Comparison of ENCODE assay signal across 1 cellular context in the genomic region with DNA sequence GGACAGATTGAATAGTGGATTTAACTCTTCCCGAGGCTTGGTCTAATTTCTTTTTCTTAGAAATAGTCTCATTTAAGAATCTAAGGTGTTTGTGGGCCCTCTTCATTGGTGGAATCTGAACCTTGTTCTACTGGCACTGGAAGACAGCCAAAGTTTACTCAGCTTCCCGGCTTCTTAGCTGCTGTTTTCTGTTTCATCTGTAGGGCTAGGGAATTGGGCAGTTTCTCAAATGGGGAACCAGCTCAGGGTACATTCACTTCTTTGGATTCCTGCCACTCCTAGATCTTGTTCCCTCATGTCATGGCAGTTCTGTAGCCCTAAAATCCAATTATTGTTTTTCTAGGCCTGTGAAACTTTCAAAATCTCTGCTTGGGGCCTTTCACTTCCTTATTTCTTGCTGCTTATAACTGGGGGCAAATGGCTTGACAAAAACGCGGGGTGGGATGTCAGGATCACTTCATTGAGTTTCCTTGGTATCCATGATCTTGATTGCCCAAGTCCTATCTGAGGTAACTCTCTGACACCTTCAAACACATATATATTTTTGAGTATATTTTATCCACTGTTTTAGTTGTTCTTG.
TF ChIP-seq lines count a peak whose summit lies in the region.

No MANE protein-coding gene starts in this region.

TF ChIP-seq in GM23338, 12 proteins besides CTCF, POLR2A, EP300 and RAD21:
- no peak for TF ChIP-seq STAT1 (IDR thresholded peaks at IDR 0.05; ENCODE audit: unreplicated experiment)
- no peak for TF ChIP-seq ZNF114 (CRISPR knock-in tag; IDR thresholded peaks at IDR 0.05)
- TF ChIP-seq EZH2 (IDR thresholded peaks at IDR 0.05; ENCODE audit: low read depth, unreplicated experiment) = no peak
- TF ChIP-seq, protein P1, sequence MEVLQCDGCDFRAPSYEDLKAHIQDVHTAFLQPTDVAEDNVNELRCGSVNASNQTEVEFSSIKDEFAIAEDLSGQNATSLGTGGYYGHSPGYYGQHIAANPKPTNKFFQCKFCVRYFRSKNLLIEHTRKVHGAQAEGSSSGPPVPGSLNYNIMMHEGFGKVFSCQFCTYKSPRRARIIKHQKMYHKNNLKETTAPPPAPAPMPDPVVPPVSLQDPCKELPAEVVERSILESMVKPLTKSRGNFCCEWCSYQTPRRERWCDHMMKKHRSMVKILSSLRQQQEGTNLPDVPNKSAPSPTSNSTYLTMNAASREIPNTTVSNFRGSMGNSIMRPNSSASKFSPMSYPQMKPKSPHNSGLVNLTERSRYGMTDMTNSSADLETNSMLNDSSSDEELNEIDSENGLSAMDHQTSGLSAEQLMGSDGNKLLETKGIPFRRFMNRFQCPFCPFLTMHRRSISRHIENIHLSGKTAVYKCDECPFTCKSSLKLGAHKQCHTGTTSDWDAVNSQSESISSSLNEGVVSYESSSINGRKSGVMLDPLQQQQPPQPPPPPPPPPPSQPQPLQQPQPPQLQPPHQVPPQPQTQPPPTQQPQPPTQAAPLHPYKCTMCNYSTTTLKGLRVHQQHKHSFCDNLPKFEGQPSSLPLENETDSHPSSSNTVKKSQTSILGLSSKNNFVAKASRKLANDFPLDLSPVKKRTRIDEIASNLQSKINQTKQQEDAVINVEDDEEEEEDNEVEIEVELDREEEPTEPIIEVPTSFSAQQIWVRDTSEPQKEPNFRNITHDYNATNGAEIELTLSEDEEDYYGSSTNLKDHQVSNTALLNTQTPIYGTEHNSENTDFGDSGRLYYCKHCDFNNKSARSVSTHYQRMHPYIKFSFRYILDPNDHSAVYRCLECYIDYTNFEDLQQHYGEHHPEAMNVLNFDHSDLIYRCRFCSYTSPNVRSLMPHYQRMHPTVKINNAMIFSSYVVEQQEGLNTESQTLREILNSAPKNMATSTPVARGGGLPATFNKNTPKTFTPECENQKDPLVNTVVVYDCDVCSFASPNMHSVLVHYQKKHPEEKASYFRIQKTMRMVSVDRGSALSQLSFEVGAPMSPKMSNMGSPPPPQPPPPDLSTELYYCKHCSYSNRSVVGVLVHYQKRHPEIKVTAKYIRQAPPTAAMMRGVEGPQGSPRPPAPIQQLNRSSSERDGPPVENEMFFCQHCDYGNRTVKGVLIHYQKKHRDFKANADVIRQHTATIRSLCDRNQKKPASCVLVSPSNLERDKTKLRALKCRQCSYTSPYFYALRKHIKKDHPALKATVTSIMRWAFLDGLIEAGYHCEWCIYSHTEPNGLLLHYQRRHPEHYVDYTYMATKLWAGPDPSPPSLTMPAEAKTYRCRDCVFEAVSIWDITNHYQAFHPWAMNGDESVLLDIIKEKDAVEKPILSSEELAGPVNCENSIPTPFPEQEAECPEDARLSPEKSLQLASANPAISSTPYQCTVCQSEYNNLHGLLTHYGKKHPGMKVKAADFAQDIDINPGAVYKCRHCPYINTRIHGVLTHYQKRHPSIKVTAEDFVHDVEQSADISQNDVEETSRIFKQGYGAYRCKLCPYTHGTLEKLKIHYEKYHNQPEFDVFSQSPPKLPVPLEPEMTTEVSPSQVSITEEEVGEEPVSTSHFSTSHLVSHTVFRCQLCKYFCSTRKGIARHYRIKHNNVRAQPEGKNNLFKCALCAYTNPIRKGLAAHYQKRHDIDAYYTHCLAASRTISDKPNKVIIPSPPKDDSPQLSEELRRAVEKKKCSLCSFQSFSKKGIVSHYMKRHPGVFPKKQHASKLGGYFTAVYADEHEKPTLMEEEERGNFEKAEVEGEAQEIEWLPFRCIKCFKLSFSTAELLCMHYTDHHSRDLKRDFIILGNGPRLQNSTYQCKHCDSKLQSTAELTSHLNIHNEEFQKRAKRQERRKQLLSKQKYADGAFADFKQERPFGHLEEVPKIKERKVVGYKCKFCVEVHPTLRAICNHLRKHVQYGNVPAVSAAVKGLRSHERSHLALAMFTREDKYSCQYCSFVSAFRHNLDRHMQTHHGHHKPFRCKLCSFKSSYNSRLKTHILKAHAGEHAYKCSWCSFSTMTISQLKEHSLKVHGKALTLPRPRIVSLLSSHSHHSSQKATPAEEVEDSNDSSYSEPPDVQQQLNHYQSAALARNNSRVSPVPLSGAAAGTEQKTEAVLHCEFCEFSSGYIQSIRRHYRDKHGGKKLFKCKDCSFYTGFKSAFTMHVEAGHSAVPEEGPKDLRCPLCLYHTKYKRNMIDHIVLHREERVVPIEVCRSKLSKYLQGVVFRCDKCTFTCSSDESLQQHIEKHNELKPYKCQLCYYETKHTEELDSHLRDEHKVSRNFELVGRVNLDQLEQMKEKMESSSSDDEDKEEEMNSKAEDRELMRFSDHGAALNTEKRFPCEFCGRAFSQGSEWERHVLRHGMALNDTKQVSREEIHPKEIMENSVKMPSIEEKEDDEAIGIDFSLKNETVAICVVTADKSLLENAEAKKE (CRISPR knock-in tag; IDR thresholded peaks at IDR 0.05) = no peak
- no peak for TF ChIP-seq POLR2AphosphoS5 (IDR thresholded peaks at IDR 0.05; ENCODE audit: low read depth)
- no peak for TF ChIP-seq NANOG (IDR thresholded peaks at IDR 0.05; ENCODE audit: borderline replicate concordance)
- TF ChIP-seq JUNB (IDR thresholded peaks at IDR 0.05; ENCODE audit: unreplicated experiment) = no peak
- TF ChIP-seq CREB1 (CRISPR knock-in tag; IDR thresholded peaks at IDR 0.05; ENCODE audit: low read depth) = no peak
- TF ChIP-seq, protein P2, sequence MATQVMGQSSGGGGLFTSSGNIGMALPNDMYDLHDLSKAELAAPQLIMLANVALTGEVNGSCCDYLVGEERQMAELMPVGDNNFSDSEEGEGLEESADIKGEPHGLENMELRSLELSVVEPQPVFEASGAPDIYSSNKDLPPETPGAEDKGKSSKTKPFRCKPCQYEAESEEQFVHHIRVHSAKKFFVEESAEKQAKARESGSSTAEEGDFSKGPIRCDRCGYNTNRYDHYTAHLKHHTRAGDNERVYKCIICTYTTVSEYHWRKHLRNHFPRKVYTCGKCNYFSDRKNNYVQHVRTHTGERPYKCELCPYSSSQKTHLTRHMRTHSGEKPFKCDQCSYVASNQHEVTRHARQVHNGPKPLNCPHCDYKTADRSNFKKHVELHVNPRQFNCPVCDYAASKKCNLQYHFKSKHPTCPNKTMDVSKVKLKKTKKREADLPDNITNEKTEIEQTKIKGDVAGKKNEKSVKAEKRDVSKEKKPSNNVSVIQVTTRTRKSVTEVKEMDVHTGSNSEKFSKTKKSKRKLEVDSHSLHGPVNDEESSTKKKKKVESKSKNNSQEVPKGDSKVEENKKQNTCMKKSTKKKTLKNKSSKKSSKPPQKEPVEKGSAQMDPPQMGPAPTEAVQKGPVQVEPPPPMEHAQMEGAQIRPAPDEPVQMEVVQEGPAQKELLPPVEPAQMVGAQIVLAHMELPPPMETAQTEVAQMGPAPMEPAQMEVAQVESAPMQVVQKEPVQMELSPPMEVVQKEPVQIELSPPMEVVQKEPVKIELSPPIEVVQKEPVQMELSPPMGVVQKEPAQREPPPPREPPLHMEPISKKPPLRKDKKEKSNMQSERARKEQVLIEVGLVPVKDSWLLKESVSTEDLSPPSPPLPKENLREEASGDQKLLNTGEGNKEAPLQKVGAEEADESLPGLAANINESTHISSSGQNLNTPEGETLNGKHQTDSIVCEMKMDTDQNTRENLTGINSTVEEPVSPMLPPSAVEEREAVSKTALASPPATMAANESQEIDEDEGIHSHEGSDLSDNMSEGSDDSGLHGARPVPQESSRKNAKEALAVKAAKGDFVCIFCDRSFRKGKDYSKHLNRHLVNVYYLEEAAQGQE (IDR thresholded peaks at IDR 0.05; ENCODE audit: unreplicated experiment) = no peak
- TF ChIP-seq, protein P3, sequence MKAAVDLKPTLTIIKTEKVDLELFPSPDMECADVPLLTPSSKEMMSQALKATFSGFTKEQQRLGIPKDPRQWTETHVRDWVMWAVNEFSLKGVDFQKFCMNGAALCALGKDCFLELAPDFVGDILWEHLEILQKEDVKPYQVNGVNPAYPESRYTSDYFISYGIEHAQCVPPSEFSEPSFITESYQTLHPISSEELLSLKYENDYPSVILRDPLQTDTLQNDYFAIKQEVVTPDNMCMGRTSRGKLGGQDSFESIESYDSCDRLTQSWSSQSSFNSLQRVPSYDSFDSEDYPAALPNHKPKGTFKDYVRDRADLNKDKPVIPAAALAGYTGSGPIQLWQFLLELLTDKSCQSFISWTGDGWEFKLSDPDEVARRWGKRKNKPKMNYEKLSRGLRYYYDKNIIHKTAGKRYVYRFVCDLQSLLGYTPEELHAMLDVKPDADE (IDR thresholded peaks at IDR 0.05) = no peak
- no peak for TF ChIP-seq ZNF331 (CRISPR knock-in tag; IDR thresholded peaks at IDR 0.05; ENCODE audit: low read depth)
- TF ChIP-seq EZH2phosphoT487 (IDR thresholded peaks at IDR 0.05; ENCODE audit: unreplicated experiment) = no peak
